In genomic region chr10:100008142-100008522, GRCh38 we compare ENCODE assay signal across 8 cellular contexts. TPM values are rescaled to one million over a fixed set of nuclear protein-coding genes. Genes with fewer than 3 reads are reported as not detected.
DNase-seq lines count a peak whose midpoint lies in the region; ATAC-seq and TF ChIP-seq lines count a peak whose summit lies in the region.

No MANE protein-coding gene starts in this region.

- H3K27me3 ChIP-seq in CD4-positive, CD25-positive, alpha-beta regulatory T cell (ENCODE audit: control insufficient read depth, insufficient read depth, low read length), result peaks cover 2% of the 10 kb centered on the region
- no peaks in the 10 kb centered on the region for H3K27me3 ChIP-seq in OCI-LY1 (ENCODE audit: insufficient read depth, low read length)
- peaks cover 27% of the 10 kb centered on the region for H3K27me3 ChIP-seq in ectodermal cell (ENCODE audit: control insufficient read depth, insufficient read depth, low read length, poor library complexity, severe bottlenecking)
- no peaks in the 10 kb centered on the region for H3K27me3 ChIP-seq in WERI-Rb-1 (ENCODE audit: insufficient read depth, low read depth, severe bottlenecking)

- no peak overlapping the region for H2AFZ ChIP-seq in OCI-LY1 (ENCODE audit: low read length)

- no peaks in the 10 kb centered on the region for H3F3A ChIP-seq in OCI-LY1 (ENCODE audit: insufficient read depth, low read length)

- H3K4me1 Mint-ChIP-seq in CD4-positive, CD25-positive, alpha-beta regulatory T cell, result peaks cover 9 to 40% (median 20%) of the 10 kb centered on the region in 4 donors
- peaks cover 51% of the 10 kb centered on the region for H3K4me1 Mint-ChIP-seq in nephron progenitor cell

- H3K4me3 Mint-ChIP-seq in CD4-positive, CD25-positive, alpha-beta regulatory T cell, result peak overlapping the region; percentile 53 to 87 (median 77)
- H3K4me3 Mint-ChIP-seq in nephron progenitor cell, result peak overlapping the region; percentile 90

- 79 to 80% methylated on average over 6 of the region's 6 CpGs for WGBS in ectodermal cell, 2 experiments

- no peaks in the 10 kb centered on the region for H4K20me1 ChIP-seq in OCI-LY1 (ENCODE audit: insufficient read depth, low read length)

- peaks cover 63% of the 10 kb centered on the region for H3K79me2 ChIP-seq in OCI-LY1 (ENCODE audit: insufficient read depth, low read length)

- no peak for ATAC-seq in CD4-positive, CD25-positive, alpha-beta regulatory T cell (ENCODE audit: low read depth in 2 of 2)
- no peak for ATAC-seq in GM21360 (IDR thresholded peaks at IDR 0.05; ENCODE audit: unreplicated experiment)
- no peak for ATAC-seq in GM21619 (IDR thresholded peaks at IDR 0.05; ENCODE audit: unreplicated experiment)

- H3K27ac ChIP-seq in CD4-positive, CD25-positive, alpha-beta regulatory T cell (ENCODE audit: insufficient read depth, low read length, poor library complexity, severe bottlenecking), result no peak overlapping the region
- H3K27ac ChIP-seq in OCI-LY1 (ENCODE audit: low read depth, low read length, poor library complexity, severe bottlenecking) (peak overlapping the region; percentile 89), ectodermal cell (ENCODE audit: insufficient read depth, low read depth, low read length, poor library complexity, severe bottlenecking) (no peak overlapping the region), WERI-Rb-1 (no peak overlapping the region)

- H3K4me2 ChIP-seq in OCI-LY1 (ENCODE audit: low read length), result peak overlapping the region; percentile 94

- H3K9me3 ChIP-seq in CD4-positive, CD25-positive, alpha-beta regulatory T cell (ENCODE audit: control insufficient read depth in 2 of 2, low read length in 2 of 2), result no peaks in the 10 kb centered on the region
- H3K9me3 ChIP-seq in OCI-LY1 (ENCODE audit: low read length) (no peaks in the 10 kb centered on the region), ectodermal cell (ENCODE audit: control insufficient read depth, low read length) (no peaks in the 10 kb centered on the region), WERI-Rb-1 (ENCODE audit: severe bottlenecking) (no peaks in the 10 kb centered on the region)

- no peaks in the 10 kb centered on the region for H3K9me2 ChIP-seq in OCI-LY1 (ENCODE audit: low read depth, low read length)

- peaks cover 0 to 2% (median 0%) of the 10 kb centered on the region in 7 donors for H3K9me3 Mint-ChIP-seq in CD4-positive, CD25-positive, alpha-beta regulatory T cell
- H3K9me3 Mint-ChIP-seq in nephron progenitor cell, result peaks cover 3% of the 10 kb centered on the region

- peak overlapping the region; percentile 91 for H3K9ac ChIP-seq in OCI-LY1 (ENCODE audit: low read length)

- no peak overlapping the region for H3K4me3 ChIP-seq in CD4-positive, CD25-positive, alpha-beta regulatory T cell (ENCODE audit: low read depth, low read length)
- peak overlapping the region; percentile 98 for H3K4me3 ChIP-seq in OCI-LY1 (ENCODE audit: low read depth, low read length, poor library complexity, severe bottlenecking)
- H3K4me3 ChIP-seq in ectodermal cell (ENCODE audit: insufficient read depth, low read depth, low read length), result peak overlapping the region; percentile 87
- H3K4me3 ChIP-seq in WERI-Rb-1 (ENCODE audit: low read depth, low read length), result no peak overlapping the region

- H3K36me3 Mint-ChIP-seq in CD4-positive, CD25-positive, alpha-beta regulatory T cell, result no peaks in the 10 kb centered on the region
- no peaks in the 10 kb centered on the region for H3K36me3 Mint-ChIP-seq in nephron progenitor cell (ENCODE audit: low read depth)

- H3K27me3 Mint-ChIP-seq in CD4-positive, CD25-positive, alpha-beta regulatory T cell, result peaks cover 35% of the 10 kb centered on the region
- H3K27me3 Mint-ChIP-seq in nephron progenitor cell (ENCODE audit: low read depth, poor library complexity), result peaks cover 20% of the 10 kb centered on the region

- peaks cover 18% of the 10 kb centered on the region for H3K4me1 ChIP-seq in CD4-positive, CD25-positive, alpha-beta regulatory T cell (ENCODE audit: control insufficient read depth, insufficient read depth, low read length, poor library complexity, severe bottlenecking)
- peaks cover 55% of the 10 kb centered on the region for H3K4me1 ChIP-seq in OCI-LY1 (ENCODE audit: insufficient read depth, low read length, severe bottlenecking)
- peaks cover 2% of the 10 kb centered on the region for H3K4me1 ChIP-seq in ectodermal cell (ENCODE audit: control insufficient read depth, insufficient read depth, low read length)

- no peak for TF ChIP-seq CTCF in OCI-LY1 (IDR thresholded peaks at IDR 0.05; ENCODE audit: low read length)
- TF ChIP-seq CTCF in nephron progenitor cell (IDR thresholded peaks at IDR 0.05), result no peak
- TF ChIP-seq CTCF in WERI-Rb-1 (IDR thresholded peaks at IDR 0.05; ENCODE audit: low read depth, low read length), result no peak

- no peak overlapping the region for H3K27ac Mint-ChIP-seq in CD4-positive, CD25-positive, alpha-beta regulatory T cell
- peak overlapping the region; percentile 32 for H3K27ac Mint-ChIP-seq in nephron progenitor cell

- no peaks in the 10 kb centered on the region for H3K36me3 ChIP-seq in CD4-positive, CD25-positive, alpha-beta regulatory T cell (ENCODE audit: control insufficient read depth, insufficient read depth, low read length)
- peaks cover 4% of the 10 kb centered on the region; the same call in 1 of the 2 replicates for H3K36me3 ChIP-seq in OCI-LY1 (ENCODE audit: insufficient read depth, low read length)
- H3K36me3 ChIP-seq in ectodermal cell (ENCODE audit: control insufficient read depth, insufficient read depth, low read length), result no peaks in the 10 kb centered on the region
- H3K36me3 ChIP-seq in WERI-Rb-1, result no peaks in the 10 kb centered on the region

- no peak for DNase-seq in CD4-positive, CD25-positive, alpha-beta regulatory T cell
- no peak for DNase-seq in nephron progenitor cell
- DNase-seq in WERI-Rb-1, result no peak
- DNase-seq in 8988T, result no peak

RNA-seq across cellular contexts. Expression of gene DNMBP, which starts 1.6 kb away (rescaled TPM):
- 2.4 TPM for total RNA-seq in CD4-positive, CD25-positive, alpha-beta regulatory T cell
- under 1 TPM; 0.22 to 0.82 (median 0.61) TPM for polyA plus RNA-seq in CD4-positive, CD25-positive, alpha-beta regulatory T cell
- 33.3 TPM for polyA plus RNA-seq in ectodermal cell (2013, experiment 1 of 4)
- polyA plus RNA-seq in ectodermal cell (2013, experiment 2 of 4), result 30.8 TPM
- polyA plus RNA-seq in ectodermal cell (2013, experiment 3 of 4), result 25.5 TPM
- 29.5 TPM for polyA plus RNA-seq in ectodermal cell (2013, experiment 4 of 4)

Comparison
In these comparisons a context has a peak if more than half of its experiments do, and no peak if none do; other contexts are left out.
1. H3K4me3 ChIP-seq: peak in OCI-LY1 (single experiment) and ectodermal cell (single experiment); none in CD4-positive, CD25-positive, alpha-beta regulatory T cell (single experiment) and WERI-Rb-1 (single experiment).